ENCODE assay signal across 9 cellular contexts in the genomic region with DNA sequence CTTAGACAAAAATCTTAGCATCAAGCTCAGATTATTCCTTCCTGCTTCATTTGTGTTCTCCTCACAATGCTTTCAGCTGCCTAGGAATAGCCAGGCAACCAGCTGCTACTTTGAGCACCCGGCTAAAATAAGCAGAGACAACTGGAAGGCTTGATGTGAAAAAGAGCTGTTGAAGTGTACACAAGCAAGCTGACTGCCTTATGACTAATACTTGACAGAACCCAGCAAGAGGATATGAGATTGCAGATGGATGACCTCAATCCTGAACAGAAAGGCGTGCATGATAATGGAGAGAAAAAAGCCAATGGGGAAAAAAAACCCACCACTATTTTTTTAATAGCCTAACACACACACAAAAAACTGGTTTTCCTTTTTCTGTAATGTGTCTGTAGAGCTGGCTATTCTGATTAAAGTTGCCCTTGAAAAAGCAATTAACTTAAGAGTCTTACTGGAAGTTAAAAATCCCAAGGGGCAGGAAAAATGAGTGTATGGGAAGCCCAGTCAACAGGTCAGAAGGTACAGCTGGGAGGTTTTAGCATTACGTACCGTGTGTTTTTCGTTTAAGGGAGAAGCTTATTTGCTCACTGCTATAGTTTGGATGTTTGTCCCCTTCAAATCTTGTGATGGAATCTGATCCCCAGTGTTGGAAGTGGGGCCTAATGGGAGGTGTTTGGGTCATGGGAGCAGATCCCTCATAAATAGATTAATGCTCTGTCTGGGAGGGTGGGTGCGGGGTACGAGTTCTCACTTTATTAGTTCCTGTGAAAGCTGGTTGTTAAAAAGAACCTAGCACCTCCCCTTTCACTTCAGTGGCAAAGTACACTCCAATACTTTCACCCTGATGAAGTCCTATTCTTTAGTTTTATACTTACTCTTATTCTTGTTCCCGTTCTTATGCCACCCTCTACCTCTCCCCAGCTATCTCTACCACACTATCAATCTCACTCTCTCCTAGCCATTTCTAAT. TPM values are rescaled to one million over a fixed set of nuclear protein-coding genes. Genes with fewer than 3 reads are reported as not detected.
DNase-seq lines count a peak whose midpoint lies in the region; ATAC-seq and TF ChIP-seq lines count a peak whose summit lies in the region.
"Had no signal": no experiment of that assay in that cellular context is flagged by ENCODE, and none has a peak within 500 bp of the region (broad histone marks: within the 10 kb centered on the region; RNA-seq: fewer than 3 reads in every experiment).

No MANE protein-coding gene starts in this region.

- no peaks in the 10 kb centered on the region for H4K20me1 ChIP-seq in GM23338 (replicated peaks; ENCODE audit: insufficient read depth)

- no peaks in the 10 kb centered on the region for H3K9me2 ChIP-seq in GM23338 (ENCODE audit: insufficient read depth)

- no peaks in the 10 kb centered on the region for H3F3A ChIP-seq in GM23338 (replicated peaks; ENCODE audit: low read depth)

- no peak for ATAC-seq in GM23338
- peak; percentile 95 to 99 (median 98) for ATAC-seq in heart right ventricle
- no peak for ATAC-seq in GM18867 (IDR thresholded peaks at IDR 0.05; ENCODE audit: unreplicated experiment)
- ATAC-seq in HG03025 (IDR thresholded peaks at IDR 0.05; ENCODE audit: low FRiP score, unreplicated experiment), result no peak

- H3K4me3 Mint-ChIP-seq in GM23338, result no peak overlapping the region
- H3K4me3 Mint-ChIP-seq in activated CD4-positive, alpha-beta T cell treated with anti-CD3 and anti-CD28 coated beads, Interleukin-2, amount 10 ng/mL, durations not matched to agents 24 days and 14 days, result no peak overlapping the region
- H3K4me3 Mint-ChIP-seq: stimulated activated naive CD8-positive, alpha-beta T cell treated with anti-CD3 and anti-CD28 coated beads, Interleukin-15, Interleukin-2, amounts not matched to agents 100 ng/mL and 50 ng/mL, for 24 hours had no signal

- H3K27me3 ChIP-seq in GM23338 (ENCODE audit: insufficient read depth) (no peaks in the 10 kb centered on the region), heart right ventricle (no peaks in the 10 kb centered on the region), skeletal muscle satellite cell (ENCODE audit: control insufficient read depth, insufficient read depth, low read length) (no peaks in the 10 kb centered on the region)

- peaks cover 3% of the 10 kb centered on the region for H3K27me3 Mint-ChIP-seq in GM23338 (ENCODE audit: insufficient read depth, low read depth, poor library complexity)
- no peaks in the 10 kb centered on the region for H3K27me3 Mint-ChIP-seq in activated CD4-positive, alpha-beta T cell treated with anti-CD3 and anti-CD28 coated beads, Interleukin-2, amount 10 ng/mL, durations not matched to agents 24 days and 14 days
- H3K27me3 Mint-ChIP-seq: stimulated activated naive CD8-positive, alpha-beta T cell treated with anti-CD3 and anti-CD28 coated beads, Interleukin-15, Interleukin-2, amounts not matched to agents 100 ng/mL and 50 ng/mL, for 24 hours had no signal

- TF ChIP-seq CTCF in GM23338 (conservative IDR thresholded peaks at IDR 0.05; ENCODE audit: low read depth in 2 of 2) (no peak), heart right ventricle (IDR thresholded peaks at IDR 0.05) (no peak)

- peak overlapping the region; percentile 80 for H2AFZ ChIP-seq in GM23338

- H3K4me2 ChIP-seq in GM23338, result no peak overlapping the region
- peak overlapping the region; percentile 56 for H3K4me2 ChIP-seq in skeletal muscle satellite cell (ENCODE audit: low read length)

- intact Hi-C loops in heart right ventricle (cut with DNase I), result loop anchor here in 3 of 10 donors (2.0 to 10.0 kb wide), 3 partner anchors 44 to 57 kb away; a partner anchor contains a TSS
- intact Hi-C loops in activated CD4-positive, alpha-beta T cell treated with anti-CD3 and anti-CD28 coated beads, Interleukin-2, amount 10 ng/mL, durations not matched to agents 24 days and 14 days (cut with micrococcal nuclease), result no loop called here

- H3K4me1 Mint-ChIP-seq in GM23338, result peaks cover 5% of the 10 kb centered on the region; the same call in 2 of the 3 replicates
- no peaks in the 10 kb centered on the region for H3K4me1 Mint-ChIP-seq in activated CD4-positive, alpha-beta T cell treated with anti-CD3 and anti-CD28 coated beads, Interleukin-2, amount 10 ng/mL, durations not matched to agents 24 days and 14 days

- no peak overlapping the region for H3K27ac Mint-ChIP-seq in GM23338
- H3K27ac Mint-ChIP-seq in activated CD4-positive, alpha-beta T cell treated with anti-CD3 and anti-CD28 coated beads, Interleukin-2, amount 10 ng/mL, durations not matched to agents 24 days and 14 days, result no peak overlapping the region
- H3K27ac Mint-ChIP-seq: stimulated activated naive CD8-positive, alpha-beta T cell treated with anti-CD3 and anti-CD28 coated beads, Interleukin-15, Interleukin-2, amounts not matched to agents 100 ng/mL and 50 ng/mL, for 24 hours had no signal

- 22 to 30% methylated on average over 8 of the region's 8 CpGs for WGBS in heart right ventricle, 2 donors

- H3K4me3 ChIP-seq in GM23338, result no peak overlapping the region
- H3K4me3 ChIP-seq in heart right ventricle, result no peak overlapping the region
- peak overlapping the region; percentile 22 for H3K4me3 ChIP-seq in skeletal muscle satellite cell (ENCODE audit: low read length)

- H3K9me3 ChIP-seq in heart right ventricle (no peaks in the 10 kb centered on the region), skeletal muscle satellite cell (replicated peaks; ENCODE audit: low read length) (no peaks in the 10 kb centered on the region)

- no peaks in the 10 kb centered on the region for H3K79me2 ChIP-seq in GM23338 (replicated peaks; ENCODE audit: insufficient read depth)

- peak overlapping the region; percentile 6 for H3K9ac ChIP-seq in skeletal muscle satellite cell (ENCODE audit: low read depth, low read length)

- DNase-seq in GM23338 (ENCODE audit: low spot score), result no peak
- peak; percentile 6 to 60 for DNase-seq in SW 1271 (lab: John Stamatoyannopoulos, UW)
- peak in 1 of 2 donors; percentile 61 for DNase-seq in heart right ventricle
- DNase-seq in activated CD4-positive, alpha-beta T cell treated with anti-CD3 and anti-CD28 coated beads, Interleukin-2, amount 10 ng/mL, durations not matched to agents 24 days and 14 days, result no peak
- no peak for DNase-seq in activated CD4-positive, alpha-beta T cell treated with anti-CD3 and anti-CD28 coated beads, Interleukin-2, amount 50 U/mL, for 48 hours

- no peaks in the 10 kb centered on the region for H3K9me3 Mint-ChIP-seq in GM23338
- H3K9me3 Mint-ChIP-seq in activated CD4-positive, alpha-beta T cell treated with anti-CD3 and anti-CD28 coated beads, Interleukin-2, amount 10 ng/mL, durations not matched to agents 24 days and 14 days, result peaks cover 5% of the 10 kb centered on the region
- H3K9me3 Mint-ChIP-seq: stimulated activated naive CD8-positive, alpha-beta T cell treated with anti-CD3 and anti-CD28 coated beads, Interleukin-15, Interleukin-2, amounts not matched to agents 100 ng/mL and 50 ng/mL, for 24 hours had no signal

- H3K36me3 ChIP-seq in GM23338 (ENCODE audit: insufficient read depth), result no peaks in the 10 kb centered on the region
- no peaks in the 10 kb centered on the region for H3K36me3 ChIP-seq in heart right ventricle
- no peaks in the 10 kb centered on the region for H3K36me3 ChIP-seq in skeletal muscle satellite cell (ENCODE audit: insufficient read depth, low read length)

- peaks cover 6% of the 10 kb centered on the region; the same call in 1 of the 2 replicates for H3K4me1 ChIP-seq in GM23338 (ENCODE audit: insufficient read depth)
- peaks cover 0 to 29% (median 18%) of the 10 kb centered on the region in 9 donors for H3K4me1 ChIP-seq in heart right ventricle
- peaks cover 13% of the 10 kb centered on the region for H3K4me1 ChIP-seq in skeletal muscle satellite cell (ENCODE audit: control insufficient read depth, insufficient read depth, low read length)

- H3K27ac ChIP-seq in GM23338 (ENCODE audit: low read depth) (no peak overlapping the region), heart right ventricle (peak overlapping the region; percentile 71 to 92 (median 84))

- H3K36me3 Mint-ChIP-seq in GM23338 (ENCODE audit: low read depth), result no peaks in the 10 kb centered on the region
- H3K36me3 Mint-ChIP-seq in activated CD4-positive, alpha-beta T cell treated with anti-CD3 and anti-CD28 coated beads, Interleukin-2, amount 10 ng/mL, durations not matched to agents 24 days and 14 days (ENCODE audit: low read depth), result no peaks in the 10 kb centered on the region

TF ChIP-seq in GM23338, 12 proteins besides CTCF, POLR2A, EP300 and RAD21 (continues in another document):
- TF ChIP-seq NANOG (IDR thresholded peaks at IDR 0.05; ENCODE audit: borderline replicate concordance) (no peak), JUNB (IDR thresholded peaks at IDR 0.05; ENCODE audit: unreplicated experiment) (no peak), ZNF114 (CRISPR knock-in tag; IDR thresholded peaks at IDR 0.05) (no peak)

RNA-seq across cellular contexts. Expression of a gene that starts 37.1 kb away (rescaled TPM):
- 6.5 and 7.3 TPM in 2 replicates for total RNA-seq in GM23338 (2014; rRNA removed; shearing (Covaris generic))
- polyA plus RNA-seq in GM23338 (2016; fragmentation: Nextera tagmentation; extraction: Ambion mirVana) (2.8 and 3.4 TPM in 2 replicates), heart right ventricle (1 to 10 TPM; 1.8 to 6.5 TPM)
- total RNA-seq in heart right ventricle, result 10 to 100 TPM in 9 of 10 donors, 1 to 10 TPM in 1; 8.9 to 20.0 (median 15.8) TPM
- 2.3 and 3.3 TPM in 2 replicates for total RNA-seq in skeletal muscle satellite cell (2012; rRNA removed)
- total RNA-seq in activated CD4-positive, alpha-beta T cell treated with anti-CD3 and anti-CD28 coated beads, Interleukin-2, amount 10 ng/mL, durations not matched to agents 24 days and 14 days, result 5.3 and 6.4 TPM in 2 replicates

RNA-seq across cellular contexts. Expression of a gene that starts 57.1 kb away (rescaled TPM):
- 11.7 and 12.0 TPM in 2 replicates for total RNA-seq in GM23338 (2014; rRNA removed; shearing (Covaris generic))
- polyA plus RNA-seq in GM23338 (2016; fragmentation: Nextera tagmentation; extraction: Ambion mirVana) (9.1 and 11.1 TPM in 2 replicates), heart right ventricle (10 to 100 TPM; 47.4 to 58.5 TPM)
- total RNA-seq in heart right ventricle, result 100 to 1,000 TPM; 160 to 357 (median 282) TPM
- total RNA-seq in skeletal muscle satellite cell (2012; rRNA removed), result 9.0 and 9.6 TPM in 2 replicates
- total RNA-seq in activated CD4-positive, alpha-beta T cell treated with anti-CD3 and anti-CD28 coated beads, Interleukin-2, amount 10 ng/mL, durations not matched to agents 24 days and 14 days, result 38.8 and 43.8 TPM in 2 replicates

Comparison
In these comparisons a context has a peak if more than half of its experiments do, and no peak if none do; other contexts are left out.
1. ATAC-seq: peak in heart right ventricle (8 of 8); none in GM23338 (single experiment), GM18867 (single experiment) and HG03025 (single experiment).
2. DNase-seq: peak in SW 1271 (2 of 2); none in GM23338 (single experiment), activated CD4-positive, alpha-beta T cell treated with anti-CD3 and anti-CD28 coated beads, Interleukin-2, amount 10 ng/mL, durations not matched to agents 24 days and 14 days (single experiment) and activated CD4-positive, alpha-beta T cell treated with anti-CD3 and anti-CD28 coated beads, Interleukin-2, amount 50 U/mL, for 48 hours (0 of 2).